Comparison of ENCODE assay signal across 9 cellular contexts in genomic region chr7:26155531-26156375, GRCh38. TPM values are rescaled to one million over a fixed set of nuclear protein-coding genes. Genes with fewer than 3 reads are reported as not detected.
DNase-seq lines count a peak whose midpoint lies in the region; ATAC-seq lines count a peak whose summit lies in the region.
"Had no signal": no experiment of that assay in that cellular context is flagged by ENCODE, and none has a peak within 500 bp of the region (broad histone marks: within the 10 kb centered on the region; RNA-seq: fewer than 3 reads in every experiment).

No MANE protein-coding gene starts in this region.

- peak; percentile 56 for DNase-seq in DMS53 (lab: John Stamatoyannopoulos, UW)
- no peak for DNase-seq in DMS53 treated with DMSO at 0.1 percent for 48 hours (lab: John Stamatoyannopoulos, UW; ENCODE audit: unreplicated experiment)
- peak; percentile 18 for DNase-seq in NCI-H82 treated with DMSO at 0.1 percent for 48 hours (lab: John Stamatoyannopoulos, UW; ENCODE audit: unreplicated experiment)
- DNase-seq in effector memory CD4-positive, alpha-beta T cell, result no peak
- DNase-seq in amygdala (lab: John Stamatoyannopoulos, UW), result no peak
- no peak for DNase-seq in MV-4-11 (lab: John Stamatoyannopoulos, UW)
- no peak for DNase-seq in Right ventricle myocardium superior

- no peak overlapping the region for H3K4me3 ChIP-seq in effector memory CD4-positive, alpha-beta T cell (ENCODE audit: insufficient read depth, low read depth, low read length, poor library complexity, severe bottlenecking)
- peak overlapping the region; percentile 52 for H3K4me3 ChIP-seq in skeletal muscle satellite cell (ENCODE audit: low read length)

- H3K9ac ChIP-seq in skeletal muscle satellite cell (ENCODE audit: low read depth, low read length), result no peak overlapping the region

- no peaks in the 10 kb centered on the region for H3K27me3 ChIP-seq in effector memory CD4-positive, alpha-beta T cell (replicated peaks; ENCODE audit: control insufficient read depth, insufficient read depth, low read length, poor library complexity, severe bottlenecking)
- peaks cover 14% of the 10 kb centered on the region for H3K27me3 ChIP-seq in skeletal muscle satellite cell (ENCODE audit: control insufficient read depth, insufficient read depth, low read length)

- no peaks in the 10 kb centered on the region for H3K36me3 ChIP-seq in effector memory CD4-positive, alpha-beta T cell (ENCODE audit: control insufficient read depth, insufficient read depth, low read length)
- H3K36me3 ChIP-seq in skeletal muscle satellite cell (ENCODE audit: insufficient read depth, low read length), result no peaks in the 10 kb centered on the region

- no peak for ATAC-seq in Right ventricle myocardium superior (ENCODE audit: poor library complexity)

- H3K27ac ChIP-seq in effector memory CD4-positive, alpha-beta T cell (ENCODE audit: insufficient read depth, low read length, poor library complexity, severe bottlenecking), result peak overlapping the region; percentile 79
- H3K27ac ChIP-seq: 22Rv1 had no signal

- intact Hi-C loops in Right ventricle myocardium superior (cut with DNase I), result no loop called here

- H3K9me3 ChIP-seq in effector memory CD4-positive, alpha-beta T cell (ENCODE audit: control insufficient read depth, low read length), result no peaks in the 10 kb centered on the region
- H3K9me3 ChIP-seq in skeletal muscle satellite cell (replicated peaks; ENCODE audit: low read length), result no peaks in the 10 kb centered on the region

- H3K4me2 ChIP-seq in skeletal muscle satellite cell (ENCODE audit: low read length), result peak overlapping the region; percentile 61

- peaks cover 35% of the 10 kb centered on the region for H3K4me1 ChIP-seq in effector memory CD4-positive, alpha-beta T cell (ENCODE audit: control insufficient read depth, insufficient read depth, low read length, poor library complexity, severe bottlenecking)
- peaks cover 29% of the 10 kb centered on the region for H3K4me1 ChIP-seq in skeletal muscle satellite cell (ENCODE audit: control insufficient read depth, insufficient read depth, low read length)

RNA-seq across cellular contexts. Expression of gene NFE2L3, which starts 3.8 kb away (rescaled TPM):
- total RNA-seq in skeletal muscle satellite cell (2012; rRNA removed), result 0.25 and 0.44 TPM in 2 replicates
- total RNA-seq in Right ventricle myocardium superior, result 0.91 TPM

RNA-seq across cellular contexts. Expression of gene HNRNPA2B1, which starts 44.8 kb away (rescaled TPM):
- 91.5 and 101 TPM in 2 replicates for total RNA-seq in skeletal muscle satellite cell (2012; rRNA removed)
- 400 TPM for total RNA-seq in Right ventricle myocardium superior

RNA-seq across cellular contexts. Expression of gene CBX3, which starts 45.8 kb away (rescaled TPM):
- total RNA-seq in skeletal muscle satellite cell (2012; rRNA removed), result 134 and 139 TPM in 2 replicates
- 54.2 TPM for total RNA-seq in Right ventricle myocardium superior

Comparison
In these comparisons a context has a peak if more than half of its experiments do, and no peak if none do; other contexts are left out.
1. DNase-seq: peak in DMS53 (single experiment) and NCI-H82 treated with DMSO at 0.1 percent for 48 hours (single experiment); none in DMS53 treated with DMSO at 0.1 percent for 48 hours (single experiment), effector memory CD4-positive, alpha-beta T cell (0 of 3), amygdala (0 of 56), MV-4-11 (single experiment) and Right ventricle myocardium superior (single experiment).